ENCODE assay signal across 20 cellular contexts in genomic region chr9:69465473-69465872, GRCh38.
DNase-seq lines count a peak whose midpoint lies in the region; ATAC-seq and TF ChIP-seq lines count a peak whose summit lies in the region.
"Had no signal": no experiment of that assay in that cellular context is flagged by ENCODE, and none has a peak within 500 bp of the region (broad histone marks: within the 10 kb centered on the region; RNA-seq: fewer than 3 reads in every experiment).

No MANE protein-coding gene starts in this region.

- H3K4me2 ChIP-seq in OCI-LY7 (ENCODE audit: low read length), result no peak overlapping the region

- H2AFZ ChIP-seq in OCI-LY7 (ENCODE audit: low read length), result no peak overlapping the region
- H2AFZ ChIP-seq: GM23248 had no signal

- POLR2A ChIA-PET in OCI-LY7 (lab: Charles Lee), result no interaction called here

- no peak overlapping the region for H3K4me3 ChIP-seq in psoas muscle
- H3K4me3 ChIP-seq in OCI-LY7 (ENCODE audit: low read depth, low read length, poor library complexity, severe bottlenecking), result no peak overlapping the region
- H3K4me3 ChIP-seq: GM23248 had no signal

- H4K20me1 ChIP-seq in OCI-LY7 (ENCODE audit: insufficient read depth, low read length), result no peaks in the 10 kb centered on the region

- intact Hi-C loops in Right ventricle myocardium inferior (cut with DNase I) (no loop called here), cardiac septum (cut with DNase I) (no loop called here), left ventricle myocardium superior (cut with micrococcal nuclease) (no loop called here), psoas muscle (cut with DNase I) (no loop called here), OCI-LY7 (cut with micrococcal nuclease; ENCODE audit: unreplicated experiment) (no loop called here)

- H3K27me3 ChIP-seq in psoas muscle (ENCODE audit: insufficient read depth in 3 of 3, low read length in 2 of 3), result no peaks in the 10 kb centered on the region
- H3K27me3 ChIP-seq: BE2C had no signal

- TF ChIP-seq CTCF in psoas muscle (IDR thresholded peaks at IDR 0.05) (no peak), OCI-LY7 (conservative IDR thresholded peaks at IDR 0.05; ENCODE audit: low read length) (no peak)

- BruUV-seq in OCI-LY7 (replicated peaks; lab: Mats Ljungman, UMichigan), result no TSS peak

- no peaks in the 10 kb centered on the region for H3K9me2 ChIP-seq in OCI-LY7 (ENCODE audit: insufficient read depth, low read length)

- H3K79me2 ChIP-seq in OCI-LY7 (ENCODE audit: insufficient read depth, low read depth, low read length), result no peaks in the 10 kb centered on the region

- H3K4me1 ChIP-seq in psoas muscle (peaks cover 5% of the 10 kb centered on the region), OCI-LY7 (ENCODE audit: insufficient read depth, low read length, poor library complexity, severe bottlenecking) (no peaks in the 10 kb centered on the region)

- H3K27ac ChIP-seq in psoas muscle (no peak overlapping the region), OCI-LY7 (ENCODE audit: low read depth, low read length, poor library complexity, severe bottlenecking) (no peak overlapping the region)
- H3K27ac ChIP-seq: 22Rv1, GM23248, RWPE1 had no signal

- 10 to 37% (median 14%) methylated on average over 3 of the region's 3 CpGs for WGBS in psoas muscle, 3 donors

- H3K9me3 ChIP-seq in psoas muscle (no peaks in the 10 kb centered on the region), OCI-LY7 (ENCODE audit: low read length) (no peaks in the 10 kb centered on the region)
- H3K9me3 ChIP-seq: BE2C had no signal

- CTCF ChIA-PET in OCI-LY7 (lab: Charles Lee; ENCODE audit: unreplicated experiment), result no interaction called here

- peaks cover 0 to 6% of the 10 kb centered on the region in 2 donors for H3K36me3 ChIP-seq in psoas muscle (ENCODE audit: insufficient read depth in 1 of 2, low read depth in 1 of 2)
- no peaks in the 10 kb centered on the region for H3K36me3 ChIP-seq in OCI-LY7 (ENCODE audit: insufficient read depth, low read length)

- no peak for DNase-seq in Right ventricle myocardium inferior (ENCODE audit: missing footprints)
- no peak for DNase-seq in cardiac septum (ENCODE audit: low spot score)
- DNase-seq in left ventricle myocardium superior, result peak; percentile 58
- DNase-seq in psoas muscle, result peak; percentile 57 to 70
- DNase-seq in OCI-LY7 (ENCODE audit: low spot score), result no peak
- DNase-seq in OCI-M1 (lab: John Stamatoyannopoulos, UW), result no peak
- DNase-seq in AG08396 (ENCODE audit: low spot score), result no peak
- DNase-seq: BE2C; GDM1; KBM-7; MV-4-11; NCI-H1417; NCI-H187 treated with DMSO at 0.1 percent for 48 hours; NCI-H2171; NCI-H446 treated with DMSO at 0.1 percent for 48 hours; NK-92 treated with Interleukin-12 subunit alpha and Interleukin-12 subunit beta, amount 100 ng/mL, for 24 hours had no signal

- ATAC-seq in Right ventricle myocardium inferior (peak; percentile 91), left ventricle myocardium superior (peak; percentile 92), psoas muscle (peak in 3 of 4 donors; percentile 65 to 80 (median 76)), HG02885 (IDR thresholded peaks at IDR 0.05; ENCODE audit: poor library complexity, unreplicated experiment) (no peak)

Comparison
In these comparisons a context has a peak if more than half of its experiments do, and no peak if none do; other contexts are left out.
1. DNase-seq: peak in left ventricle myocardium superior (single experiment) and psoas muscle (2 of 2); none in Right ventricle myocardium inferior (single experiment), cardiac septum (single experiment), OCI-LY7 (single experiment), OCI-M1 (single experiment) and AG08396 (single experiment).